9 cellular contexts compared by ENCODE assay signal in genomic region chr20:36344517-36345132, GRCh38. TPM values are rescaled to one million over a fixed set of nuclear protein-coding genes. Genes with fewer than 3 reads are reported as not detected.
DNase-seq lines count a peak whose midpoint lies in the region; ATAC-seq, FAIRE-seq and TF ChIP-seq lines count a peak whose summit lies in the region.
"Had no signal": no experiment of that assay in that cellular context is flagged by ENCODE, and none has a peak within 500 bp of the region (broad histone marks: within the 10 kb centered on the region; RNA-seq: fewer than 3 reads in every experiment).

No MANE protein-coding gene starts in this region.

- in situ Hi-C loops in Caki2 (cut with HindIII; ENCODE audit: low pct_unique_long_range_greater_than_20kb, low sequenced_read_pairs) = no loop called here
- in situ Hi-C loops in GM12878 (cut with MboI) = no loop called here

- intact Hi-C loops in GM12878 (cut with micrococcal nuclease; ENCODE audit: unreplicated experiment) (no loop called here), right lobe of liver (cut with DNase I) (no loop called here)

- H4K20me1 ChIP-seq in GM12878 (ENCODE audit: control insufficient read depth, insufficient read depth) = no peaks in the 10 kb centered on the region; the same call in 1 of the 2 replicates

- H3K4me3 ChIP-seq in GM12878 (no peak overlapping the region), right lobe of liver (no peak overlapping the region)
- H3K4me3 ChIP-seq: skin epidermis had no signal

- no peak overlapping the region for H3K9ac ChIP-seq in GM12878 (ENCODE audit: control insufficient read depth, insufficient read depth, low read length)

- H2AFZ ChIP-seq in GM12878 (ENCODE audit: control insufficient read depth, low read depth, low read length) = no peak overlapping the region

- ATAC-seq in GM12878 (no peak), right lobe of liver (peak; percentile 41 to 68 (median 47)), GM19023 (IDR thresholded peaks at IDR 0.05; ENCODE audit: unreplicated experiment) (no peak)

- H3K4me1 ChIP-seq in GM12878 (ENCODE audit: control insufficient read depth, insufficient read depth, low read length) (no peaks in the 10 kb centered on the region), right lobe of liver (no peaks in the 10 kb centered on the region)

- TF ChIP-seq EP300 in Ishikawa (IDR thresholded peaks at IDR 0.05; ENCODE audit: borderline replicate concordance) (no peak), GM12878 (IDR thresholded peaks at IDR 0.05; ENCODE audit: borderline replicate concordance in 1 of 2, control insufficient read depth in 1 of 2, low read depth in 2 of 2, low read length in 2 of 2) (no peak)

- no peak overlapping the region for H3K27ac ChIP-seq in GM12878 (ENCODE audit: control insufficient read depth, insufficient read depth)
- no peak overlapping the region for H3K27ac ChIP-seq in right lobe of liver
- H3K27ac ChIP-seq: skin epidermis had no signal

- TF ChIP-seq POLR2A in GM12878 (IDR thresholded peaks at IDR 0.05; ENCODE audit: low read depth, low read length) (no peak), right lobe of liver (IDR thresholded peaks at IDR 0.05) (no peak), GM12891 (IDR thresholded peaks at IDR 0.05; ENCODE audit: low read depth, low read length) (no peak), GM12892 (IDR thresholded peaks at IDR 0.05; ENCODE audit: low read depth, low read length) (no peak)

- FAIRE-seq in GM12878 (lab: Jason Lieb, UNC) (no peak), GM12891 (lab: Jason Lieb, UNC) (no peak), GM12892 (lab: Jason Lieb, UNC) (no peak)

- CTCF ChIA-PET in GM12878 (lab: Yijun Ruan, JAX) = no interaction called here

- H3K9me3 ChIP-seq in GM12878 (replicated peaks; ENCODE audit: control insufficient read depth, insufficient read depth, low read length) = no peaks in the 10 kb centered on the region
- no peaks in the 10 kb centered on the region for H3K9me3 ChIP-seq in right lobe of liver

- RAD21 ChIA-PET in GM12878 (lab: Charles Lee; ENCODE audit: unreplicated experiment) = no interaction called here

- H3K27me3 ChIP-seq in GM12878 (replicated peaks in 1 of 2; ENCODE audit: control insufficient read depth in 2 of 2, insufficient read depth in 2 of 2, low read length in 1 of 2) (peaks cover 0 to 2% of the 10 kb centered on the region in 2 experiments; a peak in 2 of 4 replicates), right lobe of liver (no peaks in the 10 kb centered on the region)

- TF ChIP-seq CTCF in GM12878 (IDR thresholded peaks at IDR 0.05 in 2 of 3, conservative IDR thresholded peaks at IDR 0.05 in 1 of 3; ENCODE audit: control insufficient read depth in 2 of 3, extremely low read depth in 1 of 3, insufficient read depth in 1 of 3, low read depth in 3 of 3, low read length in 3 of 3) (no peak), right lobe of liver (IDR thresholded peaks at IDR 0.05) (no peak)

- WGBS in GM12878 (ENCODE audit: insufficient coverage, insufficient replicate concordance, low lambda C conversion rate, missing lambda C conversion rate) = 10% methylated on average over 4 of the region's 4 CpGs
- WGBS in right lobe of liver (ENCODE audit: insufficient coverage, low coverage, low lambda C conversion rate, missing lambda C conversion rate) = 20% methylated on average over 1 of the region's 4 CpGs

- TF ChIP-seq RAD21 in Ishikawa (IDR thresholded peaks at IDR 0.05; ENCODE audit: low read depth) = no peak
- TF ChIP-seq RAD21 in GM12878 (IDR thresholded peaks at IDR 0.05; ENCODE audit: insufficient read depth, low read depth, low read length) = no peak

- DNase-seq in Caki2 (ENCODE audit: low read depth) (peak; percentile 40), GM12878 (ENCODE audit: low read depth, low spot score) (no peak), right lobe of liver (no peak), GM12891 (ENCODE audit: insufficient read length, low spot score) (no peak), GM12892 (ENCODE audit: insufficient read length) (no peak), NCI-H446 (lab: John Stamatoyannopoulos, UW) (no peak)

- BruUV-seq in GM12878 (replicated peaks; lab: Mats Ljungman, UMichigan) = no TSS peak

- POLR2A ChIA-PET in GM12878 (lab: Charles Lee) = no interaction called here

- no peak overlapping the region for H3K4me2 ChIP-seq in GM12878 (ENCODE audit: control insufficient read depth, insufficient read depth)

- H3K36me3 ChIP-seq in GM12878 (ENCODE audit: control insufficient read depth in 2 of 2, insufficient read depth in 2 of 2, low read length in 1 of 2) (no peaks in the 10 kb centered on the region), right lobe of liver (no peaks in the 10 kb centered on the region)

- SMC1A ChIA-PET in GM12878 (lab: Charles Lee; ENCODE audit: uncharacterized antibody, unreplicated experiment) = no interaction called here

- no peaks in the 10 kb centered on the region for H3K79me2 ChIP-seq in GM12878 (ENCODE audit: control insufficient read depth, insufficient read depth, low read length)

TF ChIP-seq in Ishikawa, 13 proteins besides CTCF, POLR2A, EP300 and RAD21 (continues in another document):
- no peak for TF ChIP-seq USF1 (IDR thresholded peaks at IDR 0.05)

TF ChIP-seq in GM12878, 131 proteins besides CTCF, POLR2A, EP300 and RAD21 (continues in another document):
- no peak for TF ChIP-seq NFIC (IDR thresholded peaks at IDR 0.05; ENCODE audit: low read depth, low read length)

TF ChIP-seq in GM12891, 5 proteins besides CTCF, POLR2A, EP300 and RAD21:
- TF ChIP-seq SPI1 (IDR thresholded peaks at IDR 0.05; ENCODE audit: low read depth, low read length) (no peak), TAF1 (IDR thresholded peaks at IDR 0.05; ENCODE audit: low read depth, low read length) (no peak), POU2F2 (IDR thresholded peaks at IDR 0.05; ENCODE audit: low read depth, low read length) (no peak), PAX5 (IDR thresholded peaks at IDR 0.05; ENCODE audit: insufficient read depth, low read length, severe bottlenecking) (no peak), POLR2AphosphoS5 (IDR thresholded peaks at IDR 0.05; ENCODE audit: low read depth, low read length) (no peak)

RNA-seq across cellular contexts. Expression of gene DLGAP4, which starts 38.5 kb away (rescaled TPM):
- 6.9 and 9.0 TPM in 2 replicates for total RNA-seq in Caki2 (2014; rRNA removed; shearing (Covaris generic); ENCODE audit: low replicate concordance)
- 91.2 and 105 TPM in 2 replicates for total RNA-seq in GM12878 (2013; cell fraction: nucleolus; rRNA removed)
- total RNA-seq in GM12878 (2014; rRNA removed) = 13.3 and 14.8 TPM in 2 replicates
- 9.7 and 12.1 TPM in 2 replicates for total RNA-seq in GM12878 (2014; rRNA removed; fragmentation: Illumina TruSeq; extraction: Trizol)
- 42.4 and 43.3 TPM in 2 replicates for total RNA-seq in GM12878 (2021)
- polyA plus RNA-seq in GM12878 (2011; ENCODE audit: low read depth) = 9.4 TPM
- polyA plus RNA-seq in GM12878 (2011; rRNA removed) = 6.4 and 9.6 TPM in 2 replicates
- polyA plus RNA-seq in GM12878 (2011; cell fraction: cytosol; rRNA removed) = 23.0 and 25.4 TPM in 2 replicates
- polyA plus RNA-seq in GM12878 (2011; cell fraction: nucleus; rRNA removed) = 81.8 and 95.7 TPM in 2 replicates
- 22.7 and 28.5 TPM in 2 replicates for polyA plus RNA-seq in GM12878 (2012)
- 22.5 and 29.6 TPM in 2 replicates for polyA plus RNA-seq in GM12878 (2014; fragmentation: Illumina TruSeq; extraction: Trizol)
- polyA plus RNA-seq in GM12878 (2014; fragmentation: Nextera tagmentation; extraction: Ambion mirVana) = under 1 TPM; 0.42 to 0.90 TPM
- polyA plus RNA-seq in GM12878 (2014; rRNA removed) = 25.3 and 28.8 TPM in 2 replicates
- polyA plus RNA-seq in GM12878 (2016; fragmentation: Nextera tagmentation; extraction: Ambion mirVana) = 10 to 100 TPM; 24.6 to 28.2 TPM
- polyA minus RNA-seq in GM12878 (2011; rRNA and poly(A)+ RNA removed) = 16.2 and 32.1 TPM in 2 replicates
- 18.9 and 29.1 TPM in 2 replicates for polyA minus RNA-seq in GM12878 (2011; cell fraction: cytosol; rRNA and poly(A)+ RNA removed)
- 20.8 and 27.7 TPM in 2 replicates for polyA minus RNA-seq in GM12878 (2011; cell fraction: nucleus; rRNA and poly(A)+ RNA removed)
- total RNA-seq in right lobe of liver = 10 to 100 TPM; 15.5 to 35.1 (median 23.2) TPM
- 24.3 TPM for polyA plus RNA-seq in GM12891 (2012; ENCODE audit: low read depth, missing spikeins)
- 29.2 TPM for polyA plus RNA-seq in GM12892 (2012; ENCODE audit: missing spikeins)

Comparison
In these comparisons a context has a peak if more than half of its experiments do, and no peak if none do; other contexts are left out.
1. ATAC-seq: peak in right lobe of liver (4 of 4); none in GM12878 (single experiment) and GM19023 (single experiment).